ENCODE assay signal across 14 cellular contexts in the genomic region with DNA sequence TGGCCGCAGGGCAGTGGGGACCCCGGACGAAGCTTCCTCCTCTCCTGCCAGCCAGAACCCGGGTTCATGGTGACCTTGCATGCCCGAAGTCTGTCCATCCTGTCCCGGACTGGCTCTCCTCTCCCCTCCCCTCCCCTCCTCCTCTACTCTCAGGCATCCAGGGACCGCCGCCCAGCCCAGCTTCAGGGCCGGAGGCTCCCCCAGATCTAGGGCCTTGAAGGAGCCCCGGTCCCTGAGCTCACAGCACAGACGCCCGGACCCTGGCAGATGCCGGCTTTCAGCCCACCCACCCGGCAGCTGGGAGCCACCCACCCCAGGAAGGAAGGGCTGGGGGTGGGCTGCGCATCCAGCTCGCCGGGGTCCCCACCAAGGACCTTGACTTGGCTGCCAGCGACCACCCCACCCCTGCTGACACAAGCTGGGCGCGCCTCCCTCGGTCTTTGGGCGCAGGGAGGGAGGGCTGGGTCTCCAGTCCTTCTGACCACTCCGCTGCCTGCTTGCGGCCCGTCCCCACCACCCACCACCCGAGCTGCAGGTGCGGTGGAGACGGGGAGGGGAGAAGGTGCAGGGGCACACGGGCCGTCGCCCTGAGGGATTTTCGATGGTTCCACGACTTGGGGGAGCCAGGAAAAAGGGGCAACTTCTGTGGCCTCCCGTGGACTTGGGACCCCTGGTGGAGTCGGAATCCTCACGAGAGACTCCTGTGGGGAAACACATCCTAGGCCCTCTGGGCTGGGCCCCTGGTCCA. TPM values are rescaled to one million over a fixed set of nuclear protein-coding genes. Genes with fewer than 3 reads are reported as not detected.
DNase-seq lines count a peak whose midpoint lies in the region; ATAC-seq, FAIRE-seq and TF ChIP-seq lines count a peak whose summit lies in the region.
"Had no signal": no experiment of that assay in that cellular context is flagged by ENCODE, and none has a peak within 500 bp of the region (broad histone marks: within the 10 kb centered on the region; RNA-seq: fewer than 3 reads in every experiment).

No MANE protein-coding gene starts in this region.

- H4K20me1 ChIP-seq in GM23248 (ENCODE audit: insufficient read depth), result no peaks in the 10 kb centered on the region

- H3K9me2 ChIP-seq in GM23248 (ENCODE audit: insufficient read depth), result no peaks in the 10 kb centered on the region

- no peaks in the 10 kb centered on the region for H3K79me2 ChIP-seq in GM23248 (ENCODE audit: insufficient read depth)

- DNase-seq in GM23248 (peak; percentile 22), coronary artery (ENCODE audit: low spot score) (no peak), islet precursor cell (peak; percentile 59), HTR-8/SVneo (ENCODE audit: insufficient read length, low spot score) (no peak), omental fat pad (ENCODE audit: low spot score) (no peak), GM12892 (ENCODE audit: insufficient read length) (no peak)
- DNase-seq: activated CD4-positive, CD25-positive, alpha-beta regulatory T cell treated with anti-CD3 and anti-CD28 coated beads, Interleukin-2, amount 50 U/mL, for 72 hours; CD4-positive, CD25-positive, alpha-beta regulatory T cell; SIG-M5 had no signal

- TF ChIP-seq POLR2A in GM12892 (IDR thresholded peaks at IDR 0.05; ENCODE audit: low read depth, low read length), result no peak

- in situ Hi-C loops in GM23248 (cut with MboI), result no loop called here

- H3K9ac ChIP-seq in GM23248, result no peak overlapping the region

- H3K4me1 ChIP-seq in GM23248 (ENCODE audit: insufficient read depth), result peaks cover 10% of the 10 kb centered on the region

- no peaks in the 10 kb centered on the region; the same call in 1 of the 2 replicates for H3F3A ChIP-seq in GM23248 (ENCODE audit: insufficient read depth)

- no peaks in the 10 kb centered on the region for H3K9me3 ChIP-seq in GM23248 (ENCODE audit: low read depth)

- FAIRE-seq in HTR-8/SVneo (lab: Jason Lieb, UNC) (no peak), GM12892 (lab: Jason Lieb, UNC) (no peak)

- H2AFZ ChIP-seq in GM23248, result no peak overlapping the region

- no peak for TF ChIP-seq CTCF in coronary artery (IDR thresholded peaks at IDR 0.05)
- no peak for TF ChIP-seq CTCF in omental fat pad (IDR thresholded peaks at IDR 0.05)

- ATAC-seq in HG02798 (IDR thresholded peaks at IDR 0.05; ENCODE audit: poor library complexity, unreplicated experiment) (no peak), omental fat pad (ENCODE audit: low FRiP score) (no peak)

- H3K36me3 ChIP-seq in GM23248 (ENCODE audit: low read depth), result no peaks in the 10 kb centered on the region

- H3K4me2 ChIP-seq in GM23248 (ENCODE audit: unreplicated experiment), result peak overlapping the region; percentile 56

- peaks cover 10% of the 10 kb centered on the region; the same call in 1 of the 2 replicates for H3K27me3 ChIP-seq in GM23248 (replicated peaks; ENCODE audit: insufficient read depth)

- H3K27ac ChIP-seq in GM23248 (no peak overlapping the region), coronary artery (peak overlapping the region in 1 of 2 donors; percentile 78), skin epidermis (peak overlapping the region in 16 of 21 experiments; percentile 64 to 89 (median 77))

- WGBS in GM23248 (ENCODE audit: low coverage in 1 of 2, low lambda C conversion rate in 2 of 2, missing lambda C conversion rate in 2 of 2), 2 experiments, result 6 to 11% methylated on average over 17 to 33 of the region's 36 CpGs

- H3K4me3 ChIP-seq in GM23248 (peak overlapping the region; percentile 47), coronary artery (peak overlapping the region; percentile 59), skin epidermis (peak overlapping the region in 1 of 7 experiments; percentile 8)

RNA-seq across cellular contexts. Expression of gene ABHD16B, which starts 5.8 kb away (rescaled TPM):
- total RNA-seq in GM23248 (2014; rRNA removed; shearing (Covaris generic)), result not detected in 2 replicates
- polyA plus RNA-seq in GM23248 (2016; fragmentation: Nextera tagmentation; extraction: Ambion mirVana), result not detected in 2 replicates
- total RNA-seq in omental fat pad, result not detected
- polyA plus RNA-seq in GM12892 (2012; ENCODE audit: missing spikeins), result not detected
- total RNA-seq: activated T-helper 2 cell treated with anti-CD3 and anti-CD28 coated beads, Interferon-gamma antibody, Interleukin-2, Interleukin-4, amounts not matched to agents 10 μg/mL and 5 μg/mL and 100 μg/mL, durations not matched to agents 14 hours and 24 hours and 36 hours; CD4-positive, CD25-positive, alpha-beta regulatory T cell; M059J; NCI-H460 had no signal

RNA-seq across cellular contexts. Expression of gene TPD52L2, which starts 9.5 kb away (rescaled TPM):
- total RNA-seq in GM23248 (2014; rRNA removed; shearing (Covaris generic)), result 198 and 214 TPM in 2 replicates
- polyA plus RNA-seq in GM23248 (2016; fragmentation: Nextera tagmentation; extraction: Ambion mirVana), result 220 and 227 TPM in 2 replicates
- 100 to 1,000 TPM; 102 to 131 (median 113) TPM for total RNA-seq in omental fat pad
- 39.1 TPM for polyA plus RNA-seq in GM12892 (2012; ENCODE audit: missing spikeins)

RNA-seq across cellular contexts. Expression of gene ZBTB46, which starts 24.5 kb away (rescaled TPM):
- total RNA-seq in GM23248 (2014; rRNA removed; shearing (Covaris generic)), result 1.9 and 3.9 TPM in 2 replicates
- polyA plus RNA-seq in GM23248 (2016; fragmentation: Nextera tagmentation; extraction: Ambion mirVana), result 0.33 and 0.38 TPM in 2 replicates
- 10 to 100 TPM; 11.1 to 65.3 (median 17.8) TPM for total RNA-seq in omental fat pad
- 1.00 TPM for polyA plus RNA-seq in GM12892 (2012; ENCODE audit: missing spikeins)

RNA-seq across cellular contexts. Expression of gene DNAJC5, which starts 39.4 kb away (rescaled TPM):
- total RNA-seq in GM23248 (2014; rRNA removed; shearing (Covaris generic)), result 68.0 and 70.9 TPM in 2 replicates
- polyA plus RNA-seq in GM23248 (2016; fragmentation: Nextera tagmentation; extraction: Ambion mirVana), result 22.4 and 24.9 TPM in 2 replicates
- 10 to 100 TPM; 29.9 to 56.3 (median 45.4) TPM for total RNA-seq in omental fat pad
- polyA plus RNA-seq in GM12892 (2012; ENCODE audit: missing spikeins), result 13.7 TPM

Comparison
In these comparisons a context has a peak if more than half of its experiments do, and no peak if none do; other contexts are left out.
1. DNase-seq: peak in GM23248 (single experiment) and islet precursor cell (single experiment); none in coronary artery (single experiment), HTR-8/SVneo (single experiment), omental fat pad (single experiment) and GM12892 (single experiment).